In the genomic region with DNA sequence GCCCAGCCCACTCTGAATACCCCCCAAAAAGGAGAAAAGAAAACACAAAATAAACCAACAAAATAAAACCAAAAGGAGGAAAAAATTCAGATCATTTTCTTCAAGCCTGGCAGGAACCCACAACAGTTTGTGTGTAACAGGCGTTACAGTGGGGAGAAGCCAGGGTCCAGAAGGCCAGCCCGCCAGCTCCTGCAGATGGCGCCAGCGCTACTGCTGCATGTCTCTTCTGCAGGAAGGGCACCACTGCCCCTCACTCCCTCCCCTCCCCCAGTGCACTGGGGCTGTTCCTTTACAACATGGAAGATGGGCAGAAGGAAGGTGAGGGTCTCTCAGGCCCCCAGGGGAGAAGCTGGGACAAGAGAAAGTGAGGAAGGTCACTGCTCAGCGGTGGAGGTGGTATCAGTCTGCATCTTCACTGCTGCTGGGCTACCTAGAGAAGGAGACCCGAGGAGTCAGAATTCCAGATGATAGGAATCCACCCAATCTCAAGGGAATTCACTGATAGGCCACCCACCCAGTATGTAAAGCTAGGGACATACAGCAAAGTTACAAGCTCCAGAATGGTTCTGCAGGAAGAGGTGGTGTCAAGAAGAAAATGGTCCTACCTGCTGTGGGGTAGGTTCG, we compare ENCODE assay signal across 8 cellular contexts. TPM values are rescaled to one million over a fixed set of nuclear protein-coding genes. Genes with fewer than 3 reads are reported as not detected.
DNase-seq lines count a peak whose midpoint lies in the region; ATAC-seq and TF ChIP-seq lines count a peak whose summit lies in the region.

No MANE protein-coding gene starts in this region.

- POLR2A ChIA-PET in activated CD8-positive, alpha-beta T cell treated with anti-CD3 and anti-CD28 coated beads, Interleukin-2, amount 10 ng/mL, durations not matched to agents 7 days and 5 days (lab: Charles Lee), result interaction anchor here (0.7 to 1.2 kb wide), 3 partner anchors 10 to 32 kb away, joined by 3 to 5 read pairs (median 4); no protein-coding TSS in a partner anchor

- H3K4me1 ChIP-seq in heart left ventricle, result peaks cover 0 to 25% (median 14%) of the 10 kb centered on the region in 12 donors

- peaks cover 3 to 78% (median 73%) of the 10 kb centered on the region in 9 donors for H3K36me3 ChIP-seq in heart left ventricle

- H3K27me3 Mint-ChIP-seq in activated CD8-positive, alpha-beta T cell treated with anti-CD3 and anti-CD28 coated beads, Interleukin-2, amount 10 ng/mL, durations not matched to agents 7 days and 5 days (ENCODE audit: low read depth), result no peaks in the 10 kb centered on the region

- peak in 10 of 12 donors; percentile 4 to 49 (median 38) for TF ChIP-seq CTCF in heart left ventricle (IDR thresholded peaks at IDR 0.05)

- no peaks in the 10 kb centered on the region for H3K27me3 ChIP-seq in heart left ventricle

- H3K4me3 ChIP-seq in heart left ventricle, result no peak overlapping the region

- peaks cover 40% of the 10 kb centered on the region for H3K4me1 Mint-ChIP-seq in activated CD8-positive, alpha-beta T cell treated with anti-CD3 and anti-CD28 coated beads, Interleukin-2, amount 10 ng/mL, durations not matched to agents 7 days and 5 days (ENCODE audit: low read depth)

- ATAC-seq in Right ventricle myocardium inferior (no peak), heart left ventricle (no peak), HG02973 (IDR thresholded peaks at IDR 0.05; ENCODE audit: unreplicated experiment) (no peak)
- no peak for ATAC-seq in activated CD8-positive, alpha-beta T cell treated with anti-CD3 and anti-CD28 coated beads, Interleukin-2, amount 10 ng/mL, durations not matched to agents 7 days and 5 days

- 55 to 72% (median 65%) methylated on average over 6 to 7 of the region's 7 CpGs for WGBS in heart left ventricle, 4 donors

- H3K9me3 Mint-ChIP-seq in activated CD8-positive, alpha-beta T cell treated with anti-CD3 and anti-CD28 coated beads, Interleukin-2, amount 10 ng/mL, durations not matched to agents 7 days and 5 days (ENCODE audit: insufficient read depth), result no peaks in the 10 kb centered on the region

- H3K4me3 Mint-ChIP-seq in activated CD8-positive, alpha-beta T cell treated with anti-CD3 and anti-CD28 coated beads, Interleukin-2, amount 10 ng/mL, durations not matched to agents 7 days and 5 days, result no peak overlapping the region

- peak overlapping the region; percentile 60 for H3K27ac Mint-ChIP-seq in activated CD8-positive, alpha-beta T cell treated with anti-CD3 and anti-CD28 coated beads, Interleukin-2, amount 10 ng/mL, durations not matched to agents 7 days and 5 days

- H3K9me3 ChIP-seq in heart left ventricle, result no peaks in the 10 kb centered on the region

- CTCF ChIA-PET in activated CD8-positive, alpha-beta T cell treated with anti-CD3 and anti-CD28 coated beads, Interleukin-2, amount 10 ng/mL, durations not matched to agents 7 days and 5 days (lab: Charles Lee), result interaction anchor here (0.5 to 2.4 kb wide), 25 partner anchors 8 to 302 kb away, joined by 3 to 20 read pairs (median 4); a partner anchor contains a TSS

- H3K27ac ChIP-seq in heart left ventricle, result no peak overlapping the region

- intact Hi-C loops in Right ventricle myocardium inferior (cut with DNase I) (no loop called here), cardiac septum (cut with DNase I) (loop anchor here (5.0 kb wide), 1 partner anchor 37 kb away; a partner anchor contains a TSS), heart left ventricle (cut with DNase I) (no loop called here)

- H3K36me3 Mint-ChIP-seq in activated CD8-positive, alpha-beta T cell treated with anti-CD3 and anti-CD28 coated beads, Interleukin-2, amount 10 ng/mL, durations not matched to agents 7 days and 5 days (ENCODE audit: low read depth), result peaks cover 76% of the 10 kb centered on the region

- peak; percentile 69 for DNase-seq in Right ventricle myocardium inferior (ENCODE audit: missing footprints)
- DNase-seq in cardiac septum (ENCODE audit: low spot score), result no peak
- DNase-seq in NCI-H1694 treated with DMSO at 0.1 percent for 48 hours (lab: John Stamatoyannopoulos, UW), result peak; percentile 10
- DNase-seq in activated CD8-positive, alpha-beta T cell treated with anti-CD3 and anti-CD28 coated beads, Interleukin-2, amount 10 ng/mL, durations not matched to agents 7 days and 5 days, result peak; percentile 67
- DNase-seq in heart left ventricle, result no peak
- DNase-seq in stimulated activated CD4-positive, alpha-beta T cell treated with anti-CD3 and anti-CD28 coated beads, Interleukin-2, amount 100 ng/mL, for 48 hours, result peak; percentile 42 to 43
- DNase-seq in NCI-H187 (lab: John Stamatoyannopoulos, UW), result no peak

- no peak for TF ChIP-seq POLR2A in heart left ventricle (IDR thresholded peaks at IDR 0.05)

RNA-seq across cellular contexts. Expression of a gene that starts 2.3 kb away (rescaled TPM):
- total RNA-seq in Right ventricle myocardium inferior (16.2 TPM), cardiac septum (18.5 TPM), heart left ventricle (10 to 100 TPM; 12.9 to 23.8 (median 16.5) TPM)
- 10 to 100 TPM; 84.2 to 87.6 TPM for total RNA-seq in activated CD8-positive, alpha-beta T cell treated with anti-CD3 and anti-CD28 coated beads, Interleukin-2, amount 10 ng/mL, durations not matched to agents 7 days and 5 days
- 10 to 100 TPM; 15.4 to 30.1 TPM for polyA plus RNA-seq in heart left ventricle

RNA-seq across cellular contexts. Expression of a gene that starts 14.5 kb away (rescaled TPM):
- total RNA-seq in Right ventricle myocardium inferior (15.9 TPM), cardiac septum (24.8 TPM), heart left ventricle (10 to 100 TPM; 13.2 to 27.5 (median 15.0) TPM)
- total RNA-seq in activated CD8-positive, alpha-beta T cell treated with anti-CD3 and anti-CD28 coated beads, Interleukin-2, amount 10 ng/mL, durations not matched to agents 7 days and 5 days, result 10 to 100 TPM; 24.9 to 25.5 TPM
- 10 to 100 TPM; 10.3 to 15.4 TPM for polyA plus RNA-seq in heart left ventricle

RNA-seq across cellular contexts. Expression of a gene that starts 36.1 kb away (rescaled TPM):
- total RNA-seq in Right ventricle myocardium inferior (4,337 TPM), cardiac septum (4,827 TPM), heart left ventricle (1,000 to 10,000 TPM; 3,379 to 7,430 (median 4,887) TPM)
- 1,000 to 10,000 TPM; 6,175 to 6,471 TPM for total RNA-seq in activated CD8-positive, alpha-beta T cell treated with anti-CD3 and anti-CD28 coated beads, Interleukin-2, amount 10 ng/mL, durations not matched to agents 7 days and 5 days
- 1,000 to 10,000 TPM; 4,589 to 6,374 TPM for polyA plus RNA-seq in heart left ventricle

RNA-seq across cellular contexts. Expression of a gene that starts 36.8 kb away (rescaled TPM):
- total RNA-seq in Right ventricle myocardium inferior, result 165 TPM
- 186 TPM for total RNA-seq in cardiac septum
- total RNA-seq in activated CD8-positive, alpha-beta T cell treated with anti-CD3 and anti-CD28 coated beads, Interleukin-2, amount 10 ng/mL, durations not matched to agents 7 days and 5 days, result 100 to 1,000 TPM; 277 to 292 TPM
- 100 to 1,000 TPM; 131 to 237 (median 160) TPM for total RNA-seq in heart left ventricle
- 100 to 1,000 TPM; 144 to 189 TPM for polyA plus RNA-seq in heart left ventricle

Comparison
In these comparisons a context has a peak if more than half of its experiments do, and no peak if none do; other contexts are left out.
1. DNase-seq: peak in Right ventricle myocardium inferior (single experiment), NCI-H1694 treated with DMSO at 0.1 percent for 48 hours (single experiment), activated CD8-positive, alpha-beta T cell treated with anti-CD3 and anti-CD28 coated beads, Interleukin-2, amount 10 ng/mL, durations not matched to agents 7 days and 5 days (single experiment) and stimulated activated CD4-positive, alpha-beta T cell treated with anti-CD3 and anti-CD28 coated beads, Interleukin-2, amount 100 ng/mL, for 48 hours (2 of 2); none in cardiac septum (single experiment), heart left ventricle (0 of 5) and NCI-H187 (0 of 2).